8 cellular contexts compared by ENCODE assay signal in genomic region chr1:52365091-52365745, GRCh38. TPM values are rescaled to one million over a fixed set of nuclear protein-coding genes. Genes with fewer than 3 reads are reported as not detected.
DNase-seq lines count a peak whose midpoint lies in the region; ATAC-seq, FAIRE-seq and TF ChIP-seq lines count a peak whose summit lies in the region.

No MANE protein-coding gene starts in this region.

- TF ChIP-seq CTCF in OCI-LY1 (IDR thresholded peaks at IDR 0.05; ENCODE audit: low read length) (no peak), brain microvascular endothelial cell (IDR thresholded peaks at IDR 0.05; ENCODE audit: low read depth, low read length, missing control alignments) (no peak), gastrocnemius medialis (IDR thresholded peaks at IDR 0.05 in 4 of 5, conservative IDR thresholded peaks at IDR 0.05 in 1 of 5) (no peak)

- no peaks in the 10 kb centered on the region for H3K9me3 ChIP-seq in OCI-LY1 (ENCODE audit: low read length)
- no peaks in the 10 kb centered on the region for H3K9me3 ChIP-seq in iPS-18c (ENCODE audit: control insufficient read depth, insufficient read depth, low read length)
- H3K9me3 ChIP-seq in gastrocnemius medialis, result no peaks in the 10 kb centered on the region

- H3K4me3 ChIP-seq in OCI-LY1 (ENCODE audit: low read depth, low read length, poor library complexity, severe bottlenecking), result peak overlapping the region; percentile 78
- H3K4me3 ChIP-seq in brain microvascular endothelial cell (ENCODE audit: low read depth, low read length), result peak overlapping the region; percentile 89
- peak overlapping the region; percentile 94 for H3K4me3 ChIP-seq in iPS-18c (ENCODE audit: insufficient read depth, low read depth, low read length)
- peak overlapping the region; percentile 81 to 91 (median 86) for H3K4me3 ChIP-seq in gastrocnemius medialis

- ATAC-seq in gastrocnemius medialis (peak; percentile 30 to 44), HG02973 (IDR thresholded peaks at IDR 0.05; ENCODE audit: unreplicated experiment) (no peak), HG03432 (IDR thresholded peaks at IDR 0.05; ENCODE audit: unreplicated experiment) (no peak)

- H3K9me2 ChIP-seq in OCI-LY1 (ENCODE audit: low read depth, low read length), result no peaks in the 10 kb centered on the region

- DNase-seq in AG20443 (ENCODE audit: low spot score), result peak; percentile 85
- no peak for DNase-seq in GM12891 (ENCODE audit: insufficient read length, low spot score)
- DNase-seq in brain microvascular endothelial cell, result peak; percentile 48
- DNase-seq in gastrocnemius medialis, result peak; percentile 18 to 71

- TF ChIP-seq POLR2A in GM12891 (IDR thresholded peaks at IDR 0.05; ENCODE audit: low read depth, low read length), result no peak
- TF ChIP-seq POLR2A in gastrocnemius medialis (IDR thresholded peaks at IDR 0.05), result no peak

- FAIRE-seq in GM12891 (lab: Jason Lieb, UNC), result peak; percentile 91

- H3K27me3 ChIP-seq in OCI-LY1 (ENCODE audit: insufficient read depth, low read length) (no peaks in the 10 kb centered on the region), brain microvascular endothelial cell (replicated peaks) (no peaks in the 10 kb centered on the region), gastrocnemius medialis (no peaks in the 10 kb centered on the region)

- H3F3A ChIP-seq in OCI-LY1 (ENCODE audit: insufficient read depth, low read length), result no peaks in the 10 kb centered on the region

- H3K4me1 ChIP-seq in OCI-LY1 (ENCODE audit: insufficient read depth, low read length, severe bottlenecking) (peaks cover 36% of the 10 kb centered on the region), gastrocnemius medialis (peaks cover 10 to 14% of the 10 kb centered on the region in 2 donors)

- intact Hi-C loops in gastrocnemius medialis (cut with DNase I; ENCODE audit: low total_unique reads), result loop anchor here (1.0 to 10.0 kb wide), 5 partner anchors 187 to 560 kb away; partner anchors contain the start of genes ECHDC2, SCP2, TUT4 and TXNDC12

- in situ Hi-C loops in brain microvascular endothelial cell (cut with HindIII; ENCODE audit: low pct_ligation_motif_present, low sequenced_read_pairs), result no loop called here
- in situ Hi-C loops in gastrocnemius medialis (cut with MboI; ENCODE audit: low sequenced_read_pairs in 4 of 4), result no loop called here

- peak overlapping the region; percentile 85 for H3K9ac ChIP-seq in OCI-LY1 (ENCODE audit: low read length)

- H3K36me3 ChIP-seq in OCI-LY1 (ENCODE audit: insufficient read depth, low read length) (peaks cover 34% of the 10 kb centered on the region), brain microvascular endothelial cell (replicated peaks) (peaks cover 27% of the 10 kb centered on the region), gastrocnemius medialis (peaks cover 0 to 27% of the 10 kb centered on the region in 2 donors)

- peaks cover 5% of the 10 kb centered on the region; the same call in 1 of the 2 replicates for H3K79me2 ChIP-seq in OCI-LY1 (ENCODE audit: insufficient read depth, low read length)

- peak overlapping the region; percentile 97 for H3K4me2 ChIP-seq in OCI-LY1 (ENCODE audit: low read length)

- H4K20me1 ChIP-seq in OCI-LY1 (ENCODE audit: insufficient read depth, low read length), result no peaks in the 10 kb centered on the region

- no peak overlapping the region for H2AFZ ChIP-seq in OCI-LY1 (ENCODE audit: low read length)

- H3K27ac ChIP-seq in OCI-LY1 (ENCODE audit: low read depth, low read length, poor library complexity, severe bottlenecking), result peak overlapping the region; percentile 13
- H3K27ac ChIP-seq in brain microvascular endothelial cell, result peak overlapping the region; percentile 75
- peak overlapping the region; percentile 91 to 99 (median 97) for H3K27ac ChIP-seq in gastrocnemius medialis

TF ChIP-seq in GM12891, 5 proteins besides CTCF, POLR2A, EP300 and RAD21:
- TF ChIP-seq POLR2AphosphoS5 (IDR thresholded peaks at IDR 0.05; ENCODE audit: low read depth, low read length), result no peak
- no peak for TF ChIP-seq POU2F2 (IDR thresholded peaks at IDR 0.05; ENCODE audit: low read depth, low read length)
- no peak for TF ChIP-seq TAF1 (IDR thresholded peaks at IDR 0.05; ENCODE audit: low read depth, low read length)
- TF ChIP-seq SPI1 (IDR thresholded peaks at IDR 0.05; ENCODE audit: low read depth, low read length), result no peak
- no peak for TF ChIP-seq PAX5 (IDR thresholded peaks at IDR 0.05; ENCODE audit: insufficient read depth, low read length, severe bottlenecking)
TF ChIP-seq in GM12891: peak in this region for 0.

RNA-seq across cellular contexts. Expression of gene CC2D1B, which starts 0.8 kb away (rescaled TPM):
- polyA plus RNA-seq in GM12891 (2012; ENCODE audit: low read depth, missing spikeins), result 16.2 TPM
- 10 to 100 TPM; 34.1 to 62.7 (median 52.2) TPM for total RNA-seq in gastrocnemius medialis

RNA-seq across cellular contexts. Expression of gene ORC1, which starts 39.0 kb away (rescaled TPM):
- 12.2 TPM for polyA plus RNA-seq in GM12891 (2012; ENCODE audit: low read depth, missing spikeins)
- total RNA-seq in gastrocnemius medialis, result 1 to 10 TPM in 1 of 4 donors, under 1 TPM in 3; 0.29 to 2.6 (median 0.50) TPM

RNA-seq across cellular contexts. Expression of gene PRPF38A, which starts 39.2 kb away (rescaled TPM):
- polyA plus RNA-seq in GM12891 (2012; ENCODE audit: low read depth, missing spikeins), result 36.4 TPM
- 1 to 10 TPM; 3.0 to 8.2 (median 5.3) TPM for total RNA-seq in gastrocnemius medialis

Comparison
In these comparisons a context has a peak if more than half of its experiments do, and no peak if none do; other contexts are left out.
1. H3K27ac ChIP-seq: peak in every context shown above with its lines; median percentile 97 in gastrocnemius medialis; 75 in brain microvascular endothelial cell; 13 in OCI-LY1.
2. ATAC-seq: peak in gastrocnemius medialis (2 of 2); none in HG02973 (single experiment) and HG03432 (single experiment).
3. Peak in every context shown above with its lines, with median percentiles within 50 percentile points of each other: H3K4me3 ChIP-seq.